In the genomic region with DNA sequence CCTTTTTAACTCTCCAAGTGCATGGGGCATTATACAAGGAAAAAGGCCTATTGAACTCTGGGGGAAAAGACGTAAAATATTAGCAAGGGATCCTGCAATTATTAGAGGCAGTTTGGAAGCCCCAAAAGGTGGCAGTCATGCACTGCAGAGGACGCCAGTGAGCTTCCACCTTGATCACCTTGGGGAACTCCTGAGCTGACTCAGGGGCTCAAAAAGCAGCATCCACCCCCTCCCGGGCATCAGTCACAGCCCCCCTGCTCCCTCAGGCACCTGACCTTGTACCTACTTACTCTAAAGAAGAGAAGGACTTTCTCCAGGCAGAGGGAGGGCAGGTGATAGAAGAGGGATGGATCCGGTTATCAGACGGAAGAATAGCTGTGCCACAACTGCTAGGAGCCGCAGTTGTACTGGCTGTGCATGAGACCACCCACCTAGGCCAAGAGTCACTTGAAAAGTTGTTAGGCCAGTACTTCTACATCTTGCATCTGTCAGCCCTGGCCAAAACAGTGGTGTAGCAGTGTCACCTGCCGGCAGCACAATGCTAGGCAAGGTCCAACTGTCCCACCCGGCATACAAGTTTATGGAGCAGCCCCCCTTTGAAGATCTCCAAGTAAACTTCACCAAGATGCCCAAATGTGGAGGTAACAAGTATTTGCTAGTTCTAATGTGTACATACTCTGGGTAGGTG, we compare ENCODE assay signal across 1 cellular context.
TF ChIP-seq lines count a peak whose summit lies in the region.

No MANE protein-coding gene starts in this region.

TF ChIP-seq in K562, 482 proteins besides CTCF, POLR2A, EP300 and RAD21 (continued from another document):
- TF ChIP-seq, protein P1, sequence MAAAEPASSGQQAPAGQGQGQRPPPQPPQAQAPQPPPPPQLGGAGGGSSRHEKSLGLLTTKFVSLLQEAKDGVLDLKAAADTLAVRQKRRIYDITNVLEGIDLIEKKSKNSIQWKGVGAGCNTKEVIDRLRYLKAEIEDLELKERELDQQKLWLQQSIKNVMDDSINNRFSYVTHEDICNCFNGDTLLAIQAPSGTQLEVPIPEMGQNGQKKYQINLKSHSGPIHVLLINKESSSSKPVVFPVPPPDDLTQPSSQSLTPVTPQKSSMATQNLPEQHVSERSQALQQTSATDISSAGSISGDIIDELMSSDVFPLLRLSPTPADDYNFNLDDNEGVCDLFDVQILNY (CRISPR knock-in tag; IDR thresholded peaks at IDR 0.05), result 0 out of 2 replicates have a peak, but pooled peaks have one; percentile 17
- peak; percentile 50; the same call in 1 of the 2 replicates for TF ChIP-seq OTX1 (CRISPR knock-in tag; IDR thresholded peaks at IDR 0.05)
- peak; percentile 54; the same call in 1 of the 2 replicates for TF ChIP-seq POLR2AphosphoS5 (IDR thresholded peaks at IDR 0.05; ENCODE audit: control insufficient read depth, insufficient read depth, low read depth, low read length)
- peak; percentile 25; the same call in 1 of the 2 replicates for TF ChIP-seq ZNF444 (CRISPR knock-in tag; IDR thresholded peaks at IDR 0.05)
